Comparison of ENCODE assay signal across 9 cellular contexts in the genomic region with DNA sequence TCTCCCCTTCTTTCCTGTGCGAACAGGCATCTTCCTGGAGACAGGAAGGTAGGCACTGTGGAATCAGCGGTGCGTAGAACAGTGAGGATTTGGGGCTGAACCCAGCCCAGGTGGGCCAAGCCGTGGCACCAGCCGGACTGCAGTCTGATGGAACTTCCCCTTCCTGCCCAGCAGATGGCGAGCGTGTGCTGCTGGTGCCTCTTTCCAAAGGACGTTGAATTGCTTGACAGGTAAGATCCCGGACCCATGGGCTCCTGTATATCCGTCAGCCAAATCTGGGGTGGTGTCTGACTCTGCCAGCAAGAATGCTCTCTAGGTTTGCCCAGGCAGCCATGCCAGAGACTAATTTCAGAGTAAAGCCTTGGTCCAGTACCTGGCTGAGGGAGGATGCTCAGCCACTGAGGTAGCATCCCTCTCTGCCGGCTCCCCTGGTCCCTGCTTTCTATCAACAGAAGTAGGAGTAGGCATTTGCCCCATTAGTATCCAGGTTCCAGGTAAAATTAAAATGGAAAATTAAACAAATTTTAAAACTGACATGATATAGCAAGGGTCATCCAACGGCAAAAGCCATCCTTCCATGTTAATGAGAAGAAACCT. TPM values are rescaled to one million over a fixed set of nuclear protein-coding genes. Genes with fewer than 3 reads are reported as not detected.
DNase-seq lines count a peak whose midpoint lies in the region; ATAC-seq and TF ChIP-seq lines count a peak whose summit lies in the region.
"Had no signal": no experiment of that assay in that cellular context is flagged by ENCODE, and none has a peak within 500 bp of the region (broad histone marks: within the 10 kb centered on the region; RNA-seq: fewer than 3 reads in every experiment).

No MANE protein-coding gene starts in this region.

- no peak overlapping the region for H3K27ac ChIP-seq in mammary epithelial cell (ENCODE audit: insufficient read depth, low read depth, low read length)
- H3K27ac ChIP-seq in suprapubic skin: no peak overlapping the region

- no peak overlapping the region for H3K9ac ChIP-seq in mammary epithelial cell (ENCODE audit: insufficient read depth, low read length)

- DNase-seq in GM03348 (ENCODE audit: low spot score) (peak; percentile 78), SK-N-DZ (ENCODE audit: low spot score) (peak; percentile 56), mammary epithelial cell (peak; percentile 43), left colon (peak in 1 of 2 donors; percentile 33), suprapubic skin (ENCODE audit: low spot score in 2 of 2) (no peak), GOT3 (lab: John Stamatoyannopoulos, UW) (no peak)
- DNase-seq in Jurkat, Clone E6-1 (ENCODE audit: low read depth, low spot score): peak; percentile 27

- intact Hi-C loops in mammary epithelial cell (cut with micrococcal nuclease): loop anchor here (1.0 to 5.0 kb wide), 3 partner anchors 62 to 420 kb away; no protein-coding TSS in a partner anchor
- intact Hi-C loops in left colon (cut with DNase I, micrococcal nuclease): loop anchor here in 1 of 2 donors (2.0 kb wide), 1 partner anchor 62 kb away; no protein-coding TSS in a partner anchor

- no TSS peak for BruUV-seq in mammary epithelial cell (replicated peaks; lab: Mats Ljungman, UMichigan)

- TF ChIP-seq POLR2A in suprapubic skin (IDR thresholded peaks at IDR 0.05): no peak

- H3K9me3 ChIP-seq in mammary epithelial cell (replicated peaks; ENCODE audit: insufficient read depth, low read length) (no peaks in the 10 kb centered on the region), suprapubic skin (no peaks in the 10 kb centered on the region)

- H3K79me2 ChIP-seq in mammary epithelial cell (ENCODE audit: insufficient read depth, low read length): no peaks in the 10 kb centered on the region

- H3K4me1 ChIP-seq in mammary epithelial cell (ENCODE audit: insufficient read depth, low read length) (peaks cover 6% of the 10 kb centered on the region), suprapubic skin (peaks cover 9% of the 10 kb centered on the region)

- no peaks in the 10 kb centered on the region for H4K20me1 ChIP-seq in mammary epithelial cell (ENCODE audit: insufficient read depth, low read length)

- no peak overlapping the region for H2AFZ ChIP-seq in mammary epithelial cell (ENCODE audit: low read depth, low read length)

- H3K36me3 ChIP-seq in mammary epithelial cell (ENCODE audit: insufficient read depth, low read length) (no peaks in the 10 kb centered on the region), suprapubic skin (no peaks in the 10 kb centered on the region)

- in situ Hi-C loops in mammary epithelial cell (cut with MboI; ENCODE audit: low sequenced_read_pairs in 2 of 2): loop anchor here (5.0 to 10.0 kb wide), 2 partner anchors 65 to 422 kb away; no protein-coding TSS in a partner anchor

- 24% methylated on average over 11 of the region's 12 CpGs for WGBS in mammary epithelial cell (ENCODE audit: low coverage, missing lambda C conversion rate)
- 23% methylated on average over 9 of the region's 12 CpGs for WGBS in suprapubic skin

- no peak overlapping the region for H3K4me3 ChIP-seq in Jurkat, Clone E6-1 (ENCODE audit: low read length)
- no peak overlapping the region for H3K4me3 ChIP-seq in mammary epithelial cell (replicated peaks in 1 of 3; ENCODE audit: insufficient read depth in 1 of 3, low read depth in 2 of 3, low read length in 3 of 3)
- no peak overlapping the region for H3K4me3 ChIP-seq in suprapubic skin

- dilution Hi-C loops in mammary epithelial cell (cut with HindIII; ENCODE audit: low sequenced_read_pairs): no loop called here

- H3K4me2 ChIP-seq in mammary epithelial cell (ENCODE audit: insufficient read depth, low read depth, low read length): no peak overlapping the region

- peak; percentile 51 for ATAC-seq in left colon

- no peak for TF ChIP-seq EP300 in suprapubic skin (IDR thresholded peaks at IDR 0.05)

- peak; percentile 81 to 94 for TF ChIP-seq CTCF in mammary epithelial cell (conservative IDR thresholded peaks at IDR 0.05 in 1 of 2, IDR thresholded peaks at IDR 0.05 in 1 of 2; ENCODE audit: extremely low read depth in 1 of 2, insufficient read depth in 1 of 2, low read depth in 1 of 2, low read length in 2 of 2)
- TF ChIP-seq CTCF in suprapubic skin (IDR thresholded peaks at IDR 0.05): peak; percentile 58 to 87

- CTCF ChIA-PET in mammary epithelial cell (lab: Charles Lee; ENCODE audit: low non-redundant PET): interaction anchor here (0.6 to 0.9 kb wide), 2 partner anchors 59 to 167 kb away, joined by 3 read pairs; no protein-coding TSS in a partner anchor

- H3K27me3 ChIP-seq in mammary epithelial cell (ENCODE audit: insufficient read depth, low read length) (peaks cover 3% of the 10 kb centered on the region), suprapubic skin (no peaks in the 10 kb centered on the region)

RNA-seq across cellular contexts. Expression of a gene that starts 21.1 kb away (rescaled TPM):
- not detected for polyA plus RNA-seq in Jurkat, Clone E6-1 (2012; ENCODE audit: insufficient read depth, insufficient read length)
- not detected in 2 replicates for polyA plus RNA-seq in SK-N-DZ (2014; cell fraction: cytosol; rRNA removed)
- polyA plus RNA-seq in SK-N-DZ (2014; cell fraction: nucleus; rRNA removed): not detected in 2 replicates
- total RNA-seq in mammary epithelial cell: not detected
- not detected for polyA plus RNA-seq in mammary epithelial cell
- not detected for polyA minus RNA-seq in mammary epithelial cell
- total RNA-seq in left colon: under 1 TPM; 0.18 to 0.95 TPM
- under 1 TPM in 1 of 4 donors, not detected in 3; 0.95 TPM for total RNA-seq in suprapubic skin
- total RNA-seq: pulmonary artery endothelial cell; T-helper 2 cell treated with Interferon-gamma antibody and Interleukin-4, amounts not matched to agents 100 ng/mL and 5 ng/mL, for 36 hours had no signal

Comparison
In these comparisons a context has a peak if more than half of its experiments do, and no peak if none do; other contexts are left out.
1. DNase-seq: peak in GM03348 (single experiment), Jurkat, Clone E6-1 (single experiment), SK-N-DZ (single experiment) and mammary epithelial cell (single experiment); none in suprapubic skin (0 of 2) and GOT3 (single experiment).